ENCODE assay signal across 26 cellular contexts in genomic region chr2:41737888-41738287, GRCh38.
"Had no signal": no experiment of that assay in that cellular context is flagged by ENCODE, and none has a peak within 500 bp of the region (broad histone marks: within the 10 kb centered on the region; RNA-seq: fewer than 3 reads in every experiment).

No MANE protein-coding gene starts in this region.

- H3K9me3 Mint-ChIP-seq: activated T-cell treated with anti-CD3 and anti-CD28 coated beads, Interleukin-2, amount 50 U/mL, for 4 hours; dendritic cell treated with granulocyte-macrophage colony-stimulating factor and Interleukin-4, amounts not matched to agents 40 ng/mL and 50 ng/mL, for 4 days; natural killer cell had no signal

- H3K4me3 ChIP-seq: gastroesophageal sphincter, heart right ventricle, lung, thyroid gland, upper lobe of right lung had no signal

- H3K27ac Mint-ChIP-seq: activated naive CD8-positive, alpha-beta T cell treated with anti-CD3 and anti-CD28 coated beads for 36 hours; dendritic cell treated with granulocyte-macrophage colony-stimulating factor and Interleukin-4, amounts not matched to agents 40 ng/mL and 50 ng/mL, for 4 days; mesothelial cell of epicardium; natural killer cell; progenitor cell of endocrine pancreas; WTC11 had no signal

- H3K27ac ChIP-seq: gastroesophageal sphincter, heart right ventricle, thyroid gland, upper lobe of right lung had no signal

- H3K4me1 Mint-ChIP-seq: mesothelial cell of epicardium had no signal

- H3K27me3 Mint-ChIP-seq: dendritic cell treated with granulocyte-macrophage colony-stimulating factor and Interleukin-4, amounts not matched to agents 40 ng/mL and 50 ng/mL, for 4 days had no signal

- H3K4me3 Mint-ChIP-seq: activated naive CD8-positive, alpha-beta T cell treated with anti-CD3 and anti-CD28 coated beads for 36 hours; activated T-cell treated with anti-CD3 and anti-CD28 coated beads, Interleukin-2, amount 50 U/mL, for 4 hours; dendritic cell treated with granulocyte-macrophage colony-stimulating factor and Interleukin-4, amounts not matched to agents 40 ng/mL and 50 ng/mL, for 4 days; mesothelial cell of epicardium; natural killer cell; WTC11 had no signal

- DNase-seq: activated CD4-positive, alpha-beta T cell treated with anti-CD3 and anti-CD28 coated beads, Interleukin-2, amount 50 U/mL, for 4 hours; activated CD8-positive, alpha-beta memory T cell treated with anti-CD3 and anti-CD28 coated beads, Interleukin-2, amount 50 U/mL, for 48 hours; activated naive CD4-positive, alpha-beta T cell treated with Interleukin-2 at 50 U/mL for 16 hours; activated naive CD8-positive, alpha-beta T cell treated with anti-CD3 and anti-CD28 coated beads for 36 hours; activated T-cell treated with anti-CD3 and anti-CD28 coated beads, Interleukin-2, amount 50 U/mL, for 4 hours; amygdala; caudate nucleus; effector CD8-positive, alpha-beta T cell; heart right ventricle; islet precursor cell; left colon; natural killer cell; retina; stimulated activated CD4-positive, alpha-beta T cell treated with anti-CD3 and anti-CD28 coated beads, Interleukin-12 subunit alpha, Interleukin-12 subunit beta, amount 100 ng/mL, for 4 hours; stimulated activated CD4-positive, alpha-beta T cell treated with anti-CD3 and anti-CD28 coated beads, Interleukin-4, amount 100 ng/mL, for 4 hours; stimulated activated naive CD8-positive, alpha-beta T cell treated with anti-CD3 and anti-CD28 coated beads, Interleukin-15, Interleukin-2, amounts not matched to agents 100 U/mL and 50 U/mL, for 24 hours; substantia nigra; T-helper 9 cell; thyroid gland; upper lobe of right lung had no signal

- H3K36me3 ChIP-seq: gastroesophageal sphincter, heart right ventricle, thyroid gland, upper lobe of right lung had no signal

- H3K36me3 Mint-ChIP-seq: activated naive CD8-positive, alpha-beta T cell treated with anti-CD3 and anti-CD28 coated beads for 36 hours; mesothelial cell of epicardium; natural killer cell had no signal

- H3K9me3 ChIP-seq: gastroesophageal sphincter, heart right ventricle, thyroid gland, upper lobe of right lung had no signal

- H3K27me3 ChIP-seq: gastroesophageal sphincter, heart right ventricle, thyroid gland, upper lobe of right lung had no signal

- H3K4me1 ChIP-seq: gastroesophageal sphincter had no signal
